Comparison of ENCODE assay signal across 6 cellular contexts in genomic region chr22:20131856-20132685, GRCh38. TPM values are rescaled to one million over a fixed set of nuclear protein-coding genes. Genes with fewer than 3 reads are reported as not detected.
A peak's percentile ranks its signal among the peaks of the same experiment; 100 is the strongest.
DNase-seq lines count a peak whose midpoint lies in the region; TF ChIP-seq lines count a peak whose summit lies in the region.

No MANE protein-coding gene starts in this region.

- H3K4me1 ChIP-seq in Loucy (ENCODE audit: insufficient read depth, low read length, poor library complexity, severe bottlenecking) (peaks cover 19% of the 10 kb centered on the region), skeletal muscle tissue (ENCODE audit: control insufficient read depth in 3 of 3, insufficient read depth in 3 of 3, low read length in 3 of 3) (peaks cover 49 to 64% (median 63%) of the 10 kb centered on the region in 3 donors)

- H4K20me1 ChIP-seq in Loucy (ENCODE audit: insufficient read depth, low read length, poor library complexity, severe bottlenecking), result peaks cover 23% of the 10 kb centered on the region

- peak overlapping the region; percentile 71 for H3K9ac ChIP-seq in Loucy (ENCODE audit: low read depth, low read length, poor library complexity, severe bottlenecking)
- H3K9ac ChIP-seq in skeletal muscle tissue (ENCODE audit: low read depth in 1 of 3, low read length in 3 of 3), result peak overlapping the region; percentile 81 to 88 (median 83)

- 0 out of 2 replicates have a peak, but pooled peaks cover 2% of the 10 kb centered on the region for H3F3A ChIP-seq in Loucy (ENCODE audit: low read depth)

- H3K27me3 ChIP-seq in Loucy (ENCODE audit: insufficient read depth, low read length, poor library complexity, severe bottlenecking), result no peaks in the 10 kb centered on the region
- H3K27me3 ChIP-seq in skeletal muscle tissue (ENCODE audit: control insufficient read depth in 3 of 3, insufficient read depth in 3 of 3, low read length in 3 of 3), result no peaks in the 10 kb centered on the region

- H3K79me2 ChIP-seq in Loucy (ENCODE audit: insufficient read depth, low read length), result peaks cover 45% of the 10 kb centered on the region; the same call in 1 of the 2 replicates

- H3K4me3 ChIP-seq in Loucy (ENCODE audit: low read length, poor library complexity, severe bottlenecking) (peak overlapping the region; percentile 78), skeletal muscle tissue (ENCODE audit: low read length in 3 of 3) (peak overlapping the region; percentile 77 to 86 (median 81))

- TF ChIP-seq CTCF in Loucy (conservative IDR thresholded peaks at IDR 0.05; ENCODE audit: low read length), result no peak
- TF ChIP-seq CTCF in GM20000 (IDR thresholded peaks at IDR 0.05; ENCODE audit: extremely low read depth, missing control alignments), result no peak

- DNase-seq in COLO668 (lab: John Stamatoyannopoulos, UW; ENCODE audit: unreplicated experiment), result peak; percentile 22
- DNase-seq in epithelial cell of prostate (ENCODE audit: low read depth, low spot score), result no peak
- DNase-seq in GM20000 (ENCODE audit: low spot score), result no peak
- DNase-seq in NCI-H345 treated with DMSO at 0.1 percent for 48 hours (lab: John Stamatoyannopoulos, UW; ENCODE audit: unreplicated experiment), result no peak

- H3K4me2 ChIP-seq in Loucy (ENCODE audit: low read depth, low read length, poor library complexity, severe bottlenecking), result peak overlapping the region; percentile 86

- H3K36me3 ChIP-seq in Loucy (ENCODE audit: insufficient read depth, low read length), result peaks cover 18% of the 10 kb centered on the region; the same call in 1 of the 2 replicates
- peaks cover 7 to 11% (median 8%) of the 10 kb centered on the region in 3 donors for H3K36me3 ChIP-seq in skeletal muscle tissue (ENCODE audit: control insufficient read depth in 3 of 3, insufficient read depth in 3 of 3, low read length in 3 of 3)

- H2AFZ ChIP-seq in Loucy (ENCODE audit: low read length), result no peak overlapping the region; the same call in 1 of the 2 replicates

- no peaks in the 10 kb centered on the region for H3K9me3 ChIP-seq in Loucy (ENCODE audit: insufficient read depth, low read depth, low read length)
- no peaks in the 10 kb centered on the region for H3K9me3 ChIP-seq in skeletal muscle tissue (ENCODE audit: control insufficient read depth in 3 of 3, low read length in 3 of 3)

- peak overlapping the region; percentile 28 for H3K27ac ChIP-seq in epithelial cell of prostate
- H3K27ac ChIP-seq in skeletal muscle tissue (ENCODE audit: low read depth, low read length), result peak overlapping the region; percentile 62

- H3K9me2 ChIP-seq in Loucy (replicated peaks; ENCODE audit: low read depth, low read length), result no peaks in the 10 kb centered on the region

RNA-seq across cellular contexts. Expression of gene ZDHHC8, which starts 0.5 kb away (rescaled TPM):
- 3.1 TPM for total RNA-seq in skeletal muscle tissue

RNA-seq across cellular contexts. Expression of gene TRMT2A, which starts 15.0 kb away (rescaled TPM):
- 31.8 TPM for total RNA-seq in skeletal muscle tissue

RNA-seq across cellular contexts. Expression of gene RANBP1, which starts 16.2 kb away (rescaled TPM):
- total RNA-seq in skeletal muscle tissue, result 85.1 TPM

RNA-seq across cellular contexts. Expression of gene CCDC188, which starts 18.8 kb away (rescaled TPM):
- total RNA-seq in skeletal muscle tissue, result not detected

RNA-seq across cellular contexts. Expression of gene DGCR8, which starts 52.0 kb away (rescaled TPM):
- 38.1 TPM for total RNA-seq in skeletal muscle tissue
